Comparison of ENCODE assay signal across 8 cellular contexts in the genomic region with DNA sequence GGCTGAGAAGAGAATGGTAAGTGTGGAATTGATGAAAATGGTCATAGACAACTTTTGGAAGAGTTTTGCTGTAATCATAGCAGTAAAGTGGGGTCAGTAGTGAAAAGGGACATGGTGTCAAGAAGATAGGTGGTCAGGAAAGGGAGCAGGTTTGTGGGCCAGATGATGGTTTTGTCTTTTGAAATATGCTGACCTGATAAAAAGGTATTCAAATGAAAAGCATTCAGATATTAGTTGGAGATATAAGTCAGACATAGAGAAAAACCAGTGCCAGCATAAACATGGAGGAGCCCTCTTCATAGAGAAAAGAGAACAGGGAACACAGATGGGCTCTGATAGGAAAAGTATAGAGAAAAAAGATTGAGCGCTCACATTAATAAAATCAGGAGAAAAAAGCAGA.
"Had no signal": no experiment of that assay in that cellular context is flagged by ENCODE, and none has a peak within 500 bp of the region (broad histone marks: within the 10 kb centered on the region; RNA-seq: fewer than 3 reads in every experiment).

No MANE protein-coding gene starts in this region.

- ATAC-seq: GM12878 had no signal

- DNase-seq: GDM1, GF-D8 had no signal

- H3K4me3 ChIP-seq: GM12878 had no signal

- FAIRE-seq: G401.6, GM12878, GM12891, GM12892, GM18507, GM19239 had no signal
